In the genomic region with DNA sequence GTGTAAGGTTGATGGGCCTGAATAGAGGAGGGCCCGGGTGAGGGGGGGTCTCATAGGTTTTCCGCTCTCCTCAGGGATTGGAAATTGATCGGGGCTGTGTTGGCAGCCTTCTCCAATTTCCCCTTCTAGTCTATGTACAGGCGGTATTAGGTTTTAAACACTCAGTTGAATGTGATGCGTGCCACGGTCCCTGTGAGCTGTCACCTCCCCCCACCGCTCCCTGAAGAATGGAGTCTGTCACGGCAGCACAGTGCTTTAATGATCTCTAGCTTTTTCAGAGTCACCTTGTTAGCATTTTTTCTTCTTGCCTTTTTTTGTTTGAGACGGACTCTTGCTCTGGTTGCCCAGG, we compare ENCODE assay signal across 8 cellular contexts. TPM values are rescaled to one million over a fixed set of nuclear protein-coding genes. Genes with fewer than 3 reads are reported as not detected.
DNase-seq lines count a peak whose midpoint lies in the region; ATAC-seq and TF ChIP-seq lines count a peak whose summit lies in the region.

No MANE protein-coding gene starts in this region.

- H2AK9ac ChIP-seq in IMR-90 (replicated peaks; ENCODE audit: low read depth, low read length, poor library complexity): peak overlapping the region; percentile 95

- no peak overlapping the region for H3K56ac ChIP-seq in IMR-90 (ENCODE audit: extremely low read depth, insufficient read depth, low read length)

- peaks cover 10% of the 10 kb centered on the region for H3F3A ChIP-seq in DOHH2 (ENCODE audit: control insufficient read depth, insufficient read depth)

- no peak overlapping the region for H2BK20ac ChIP-seq in IMR-90 (ENCODE audit: low read depth, low read length)

- H3K4me3 Mint-ChIP-seq in activated naive CD8-positive, alpha-beta T cell treated with anti-CD3 and anti-CD28 coated beads, Interleukin-2, amount 50 U/mL, for 24 hours: peak overlapping the region; percentile 84
- H3K4me3 Mint-ChIP-seq in immature natural killer cell: peak overlapping the region; percentile 82 to 85 (median 84)
- H3K4me3 Mint-ChIP-seq in stimulated activated naive B cell treated with anti-CD40 and anti-IgM and Interleukin-4, amounts not matched to agents 10 μg/mL and 1 μg/mL and 100 μg/mL, for 72 hours: peak overlapping the region; percentile 89 to 95

- ATAC-seq in IMR-90 (ENCODE audit: low read depth): no peak; the same call in 1 of the 2 replicates
- peak; percentile 6 for ATAC-seq in activated naive CD8-positive, alpha-beta T cell treated with anti-CD3 and anti-CD28 coated beads, Interleukin-2, amount 50 U/mL, for 24 hours
- peak; percentile 34 to 37 for ATAC-seq in stimulated activated naive B cell treated with anti-CD40 and anti-IgM and Interleukin-4, amounts not matched to agents 10 μg/mL and 1 μg/mL and 100 μg/mL, for 72 hours (replicated peaks)

- no peak overlapping the region for H2BK120ac ChIP-seq in IMR-90 (ENCODE audit: low read depth, low read length)

- peak overlapping the region; percentile 94 for H3K4me3 ChIP-seq in DOHH2 (ENCODE audit: low read length)
- peak overlapping the region; percentile 94 for H3K4me3 ChIP-seq in IMR-90 (ENCODE audit: insufficient read depth, low read depth, low read length)

- H3K36me3 ChIP-seq in DOHH2 (ENCODE audit: control insufficient read depth, low read length) (peaks cover 78% of the 10 kb centered on the region), IMR-90 (ENCODE audit: control insufficient read depth, insufficient read depth, low read length) (peaks cover 45% of the 10 kb centered on the region)

- peaks cover 54% of the 10 kb centered on the region for H3K4me1 Mint-ChIP-seq in activated naive CD8-positive, alpha-beta T cell treated with anti-CD3 and anti-CD28 coated beads, Interleukin-2, amount 50 U/mL, for 24 hours
- peaks cover 52 to 72% of the 10 kb centered on the region in 2 donors for H3K4me1 Mint-ChIP-seq in immature natural killer cell
- H3K4me1 Mint-ChIP-seq in stimulated activated naive B cell treated with anti-CD40 and anti-IgM and Interleukin-4, amounts not matched to agents 10 μg/mL and 1 μg/mL and 100 μg/mL, for 72 hours: peaks cover 36 to 49% of the 10 kb centered on the region in 2 donors

- no peak overlapping the region for H3K18ac ChIP-seq in IMR-90 (ENCODE audit: low read depth, low read length)

- no peaks in the 10 kb centered on the region for H3K9me2 ChIP-seq in DOHH2 (replicated peaks; ENCODE audit: control insufficient read depth, low read length)

- H4K20me1 ChIP-seq in DOHH2 (ENCODE audit: control insufficient read depth, insufficient read depth, low read depth, low read length) (peaks cover 19% of the 10 kb centered on the region), IMR-90 (ENCODE audit: insufficient read depth, low read length) (peaks cover 61% of the 10 kb centered on the region)

- peak overlapping the region; percentile 74 for H3K9ac ChIP-seq in IMR-90 (ENCODE audit: low read depth, low read length)

- peak overlapping the region; percentile 7; the same call in 1 of the 2 replicates for H4K5ac ChIP-seq in IMR-90 (ENCODE audit: low read depth, low read length)

- DNase-seq in IMR-90: no peak
- no peak for DNase-seq in activated naive CD8-positive, alpha-beta T cell treated with anti-CD3 and anti-CD28 coated beads, Interleukin-2, amount 50 U/mL, for 24 hours
- no peak for DNase-seq in immature natural killer cell
- no peak for DNase-seq in stimulated activated naive B cell treated with anti-CD40 and anti-IgM and Interleukin-4, amounts not matched to agents 10 μg/mL and 1 μg/mL and 100 μg/mL, for 72 hours
- DNase-seq in medulla oblongata (ENCODE audit: extremely low spot score): no peak
- DNase-seq in SKM-1 (lab: John Stamatoyannopoulos, UW; ENCODE audit: unreplicated experiment): no peak
- no peak for DNase-seq in NCI-H774 (lab: John Stamatoyannopoulos, UW)

- dilution Hi-C loops in IMR-90 (cut with HindIII; ENCODE audit: low sequenced_read_pairs, unreplicated experiment): no loop called here

- H3K27ac Mint-ChIP-seq in activated naive CD8-positive, alpha-beta T cell treated with anti-CD3 and anti-CD28 coated beads, Interleukin-2, amount 50 U/mL, for 24 hours: peak overlapping the region; percentile 86
- H3K27ac Mint-ChIP-seq in immature natural killer cell: peak overlapping the region; percentile 52 to 96 (median 94)
- H3K27ac Mint-ChIP-seq in stimulated activated naive B cell treated with anti-CD40 and anti-IgM and Interleukin-4, amounts not matched to agents 10 μg/mL and 1 μg/mL and 100 μg/mL, for 72 hours: peak overlapping the region; percentile 97

- no peak for TF ChIP-seq POLR2A in IMR-90 (IDR thresholded peaks at IDR 0.05; ENCODE audit: low read depth, low read length)

- peaks cover 48% of the 10 kb centered on the region for H3K4me1 ChIP-seq in DOHH2 (ENCODE audit: control insufficient read depth, low read length)
- peaks cover 2% of the 10 kb centered on the region; the same call in 1 of the 2 replicates for H3K4me1 ChIP-seq in IMR-90 (ENCODE audit: control insufficient read depth, insufficient read depth, low read length)

- H3K79me2 ChIP-seq in DOHH2 (ENCODE audit: control insufficient read depth, low read length): peaks cover 87% of the 10 kb centered on the region

- H3K23ac ChIP-seq in IMR-90 (ENCODE audit: low read depth, low read length): peak overlapping the region; percentile 18; the same call in 1 of the 2 replicates

- no peak overlapping the region for H2BK15ac ChIP-seq in IMR-90 (ENCODE audit: low read depth, low read length)

- no peak overlapping the region for H2AK5ac ChIP-seq in IMR-90 (ENCODE audit: low read depth, low read length)

- no peaks in the 10 kb centered on the region for H3K27me3 Mint-ChIP-seq in activated naive CD8-positive, alpha-beta T cell treated with anti-CD3 and anti-CD28 coated beads, Interleukin-2, amount 50 U/mL, for 24 hours
- H3K27me3 Mint-ChIP-seq in immature natural killer cell (ENCODE audit: low read depth in 3 of 3): peaks cover 6 to 20% (median 17%) of the 10 kb centered on the region in 3 donors
- no peaks in the 10 kb centered on the region for H3K27me3 Mint-ChIP-seq in stimulated activated naive B cell treated with anti-CD40 and anti-IgM and Interleukin-4, amounts not matched to agents 10 μg/mL and 1 μg/mL and 100 μg/mL, for 72 hours

- TF ChIP-seq RAD21 in IMR-90 (IDR thresholded peaks at IDR 0.05; ENCODE audit: low read length): no peak

- H3K27ac ChIP-seq in DOHH2 (ENCODE audit: low read depth, low read length): peak overlapping the region; percentile 60
- peak overlapping the region; percentile 74 for H3K27ac ChIP-seq in IMR-90 (ENCODE audit: insufficient read depth, low read length)

- H3K27me3 ChIP-seq in DOHH2 (ENCODE audit: control insufficient read depth, low read length) (no peaks in the 10 kb centered on the region), IMR-90 (ENCODE audit: control insufficient read depth, insufficient read depth, low read length) (no peaks in the 10 kb centered on the region)

- WGBS in IMR-90 (ENCODE audit: extremely low coverage in 2 of 2, insufficient read length in 1 of 2), 2 experiments: 40% methylated on average over 1 of the region's 9 CpGs; no CpG with 5 or more reads in 1 of the 2 experiments

- peak overlapping the region; percentile 65 to 74; a peak in 2 of 4 replicates for H4K8ac ChIP-seq in IMR-90 (ENCODE audit: low read depth in 2 of 2, low read length in 2 of 2)

- no peak overlapping the region for H4K91ac ChIP-seq in IMR-90 (ENCODE audit: insufficient read depth, low read depth, low read length)

- H3K9me3 ChIP-seq in DOHH2 (ENCODE audit: control insufficient read depth, insufficient read depth, low read length): no peaks in the 10 kb centered on the region
- H3K9me3 ChIP-seq in IMR-90 (ENCODE audit: control insufficient read depth, insufficient read depth, low read length): no peaks in the 10 kb centered on the region

- POLR2A ChIA-PET in IMR-90 (lab: Charles Lee; ENCODE audit: unreplicated experiment): no interaction called here

- intact Hi-C loops in IMR-90 (cut with micrococcal nuclease): no loop called here

- H2BK5ac ChIP-seq in IMR-90 (ENCODE audit: low read depth, low read length, poor library complexity, severe bottlenecking): peak overlapping the region; percentile 64

- no peaks in the 10 kb centered on the region for H3K9me3 Mint-ChIP-seq in activated naive CD8-positive, alpha-beta T cell treated with anti-CD3 and anti-CD28 coated beads, Interleukin-2, amount 50 U/mL, for 24 hours
- H3K9me3 Mint-ChIP-seq in immature natural killer cell: no peaks in the 10 kb centered on the region
- H3K9me3 Mint-ChIP-seq in stimulated activated naive B cell treated with anti-CD40 and anti-IgM and Interleukin-4, amounts not matched to agents 10 μg/mL and 1 μg/mL and 100 μg/mL, for 72 hours: no peaks in the 10 kb centered on the region

- peaks cover 53% of the 10 kb centered on the region for H3K36me3 Mint-ChIP-seq in activated naive CD8-positive, alpha-beta T cell treated with anti-CD3 and anti-CD28 coated beads, Interleukin-2, amount 50 U/mL, for 24 hours (ENCODE audit: low read depth)
- peaks cover 11 to 30% (median 24%) of the 10 kb centered on the region in 3 donors for H3K36me3 Mint-ChIP-seq in immature natural killer cell
- peaks cover 33 to 50% of the 10 kb centered on the region in 2 donors for H3K36me3 Mint-ChIP-seq in stimulated activated naive B cell treated with anti-CD40 and anti-IgM and Interleukin-4, amounts not matched to agents 10 μg/mL and 1 μg/mL and 100 μg/mL, for 72 hours

- CTCF ChIA-PET in IMR-90 (lab: Yijun Ruan, JAX): no interaction called here

- peaks cover 13% of the 10 kb centered on the region; the same call in 1 of the 2 replicates for H3K9me1 ChIP-seq in IMR-90 (ENCODE audit: insufficient read depth, low read length)

- TF ChIP-seq CTCF in DOHH2 (IDR thresholded peaks at IDR 0.05; ENCODE audit: low read depth, low read length, poor library complexity, severe bottlenecking): no peak
- no peak for TF ChIP-seq CTCF in IMR-90 (conservative IDR thresholded peaks at IDR 0.05; ENCODE audit: low read depth, low read length)

- H3K14ac ChIP-seq in IMR-90 (replicated peaks; ENCODE audit: low read depth, low read length): no peak overlapping the region; the same call in none of the 2 replicates

- H3K4ac ChIP-seq in IMR-90 (ENCODE audit: low read depth, low read length): peak overlapping the region; percentile 66; the same call in 1 of the 2 replicates

- peak overlapping the region; percentile 74 for H3K4me2 ChIP-seq in DOHH2 (ENCODE audit: low read length)
- peak overlapping the region; percentile 96 for H3K4me2 ChIP-seq in IMR-90 (ENCODE audit: low read depth, low read length)

- H2AFZ ChIP-seq in IMR-90 (replicated peaks; ENCODE audit: low read length, poor library complexity): peak overlapping the region; percentile 95

- BruUV-seq in IMR-90 (replicated peaks; lab: Mats Ljungman, UMichigan): no TSS peak

- H3K79me1 ChIP-seq in IMR-90 (ENCODE audit: low read depth in 1 of 2, low read length in 2 of 2): peaks cover 52 to 64% of the 10 kb centered on the region in 2 experiments

- in situ Hi-C loops in IMR-90 (cut with MboI; ENCODE audit: low sequenced_read_pairs): loop anchor here (25.0 kb wide), 1 partner anchor 512 kb away; no protein-coding TSS in a partner anchor

RNA-seq across cellular contexts. Expression of gene COX4I1, which starts 0.8 kb away (rescaled TPM):
- 392 and 397 TPM in 2 replicates for total RNA-seq in IMR-90 (2012; rRNA removed)
- polyA plus RNA-seq in IMR-90 (2012; rRNA removed) (700 and 845 TPM in 2 replicates), immature natural killer cell (1,000 to 10,000 TPM in 2 of 3 donors, 100 to 1,000 TPM in 1; 784 to 1,292 (median 1,022) TPM)
- 1,212 and 1,973 TPM in 2 replicates for polyA plus RNA-seq in IMR-90 (2012; cell fraction: cytosol; rRNA removed)
- 339 and 570 TPM in 2 replicates for polyA plus RNA-seq in IMR-90 (2012; cell fraction: nucleus; rRNA removed; ENCODE audit: low replicate concordance)

RNA-seq across cellular contexts. Expression of gene EMC8, which starts 1.0 kb away (rescaled TPM):
- total RNA-seq in IMR-90 (2012; rRNA removed): 23.7 and 28.3 TPM in 2 replicates
- 48.9 and 54.7 TPM in 2 replicates for polyA plus RNA-seq in IMR-90 (2012; rRNA removed)
- 41.7 and 51.1 TPM in 2 replicates for polyA plus RNA-seq in IMR-90 (2012; cell fraction: cytosol; rRNA removed)
- 43.3 and 43.9 TPM in 2 replicates for polyA plus RNA-seq in IMR-90 (2012; cell fraction: nucleus; rRNA removed; ENCODE audit: low replicate concordance)
- polyA plus RNA-seq in immature natural killer cell: 10 to 100 TPM; 25.4 to 34.6 (median 26.1) TPM

RNA-seq across cellular contexts. Expression of gene C16orf74, which starts 49.4 kb away (rescaled TPM):
- total RNA-seq in IMR-90 (2012; rRNA removed): 4.5 and 5.0 TPM in 2 replicates
- 12.2 and 18.5 TPM in 2 replicates for polyA plus RNA-seq in IMR-90 (2012; rRNA removed)
- polyA plus RNA-seq in IMR-90 (2012; cell fraction: cytosol; rRNA removed): 21.0 and 28.2 TPM in 2 replicates
- polyA plus RNA-seq in IMR-90 (2012; cell fraction: nucleus; rRNA removed; ENCODE audit: low replicate concordance): 12.0 and 16.7 TPM in 2 replicates
- 1 to 10 TPM; 5.0 to 9.0 (median 7.4) TPM for polyA plus RNA-seq in immature natural killer cell
